ENCODE assay signal across 6 cellular contexts in genomic region chr1:238619652-238620051, GRCh38.
"Had no signal": no experiment of that assay in that cellular context is flagged by ENCODE, and none has a peak within 500 bp of the region (broad histone marks: within the 10 kb centered on the region; RNA-seq: fewer than 3 reads in every experiment).

No MANE protein-coding gene starts in this region.

- ATAC-seq: HepG2 had no signal

- H3K36me3 ChIP-seq: HAP-1 had no signal

- H3K27ac ChIP-seq: HL-60 had no signal

- H3K4me1 ChIP-seq: HAP-1 had no signal

- H3K4me3 ChIP-seq: HAP-1 had no signal

- DNase-seq: GOT3, H7, KBM-7 had no signal

- H3K9me3 ChIP-seq: HAP-1 had no signal

- FAIRE-seq: HepG2 had no signal
